Comparison of ENCODE assay signal across 8 cellular contexts in the genomic region with DNA sequence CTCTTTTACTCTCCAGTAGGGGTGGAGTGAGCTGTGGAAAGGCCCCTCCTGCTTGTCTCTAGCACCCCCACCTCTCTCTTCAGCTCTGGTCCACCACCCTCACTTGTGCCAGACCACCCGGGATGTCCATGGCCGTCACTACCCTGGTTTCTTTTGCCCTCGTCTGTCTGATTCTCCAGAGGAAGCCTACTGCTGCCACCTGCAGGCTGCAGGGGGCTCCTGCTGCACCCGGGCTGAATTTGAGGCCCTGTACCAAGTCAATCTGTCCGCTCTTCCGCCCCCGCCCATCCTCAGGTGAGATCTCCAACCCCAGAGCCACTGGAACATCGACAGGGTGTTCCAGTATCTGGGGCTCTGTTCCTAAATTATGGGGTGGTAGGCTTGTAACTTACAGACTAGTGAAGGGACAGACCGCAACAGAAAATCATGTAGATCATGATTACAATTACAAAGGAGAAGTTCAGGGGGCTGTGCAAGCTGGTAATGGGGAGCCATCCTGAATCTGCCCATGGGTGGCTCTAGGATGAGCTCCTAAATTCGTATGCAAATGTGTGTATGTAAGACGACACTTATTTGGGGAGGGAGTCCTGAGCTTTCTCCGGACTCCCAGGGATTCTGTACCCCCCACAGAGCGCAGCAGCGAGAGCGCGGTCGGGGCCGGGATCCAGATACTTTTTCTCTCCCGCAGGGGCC. TPM values are rescaled to one million over a fixed set of nuclear protein-coding genes. Genes with fewer than 3 reads are reported as not detected.
A peak's percentile ranks its signal among the peaks of the same experiment; 100 is the strongest.
DNase-seq lines count a peak whose midpoint lies in the region; ATAC-seq and FAIRE-seq lines count a peak whose summit lies in the region.

No MANE protein-coding gene starts in this region.

- peak overlapping the region; percentile 22 to 84 for H3K27ac Mint-ChIP-seq in effector memory CD8-positive, alpha-beta T cell

- H3K27me3 ChIP-seq in mesenchymal stem cell (ENCODE audit: control insufficient read depth in 1 of 2, insufficient read depth in 1 of 2, low read length in 2 of 2), result no peaks in the 10 kb centered on the region

- peak overlapping the region; percentile 13 for H3K27ac ChIP-seq in mesenchymal stem cell (ENCODE audit: low read length, poor library complexity, severe bottlenecking)

- H2BK120ac ChIP-seq in mesenchymal stem cell (ENCODE audit: low read depth, low read length), result no peak overlapping the region

- H2BK5ac ChIP-seq in mesenchymal stem cell (ENCODE audit: low read depth, low read length, poor library complexity, severe bottlenecking), result no peak overlapping the region

- DNase-seq in Ammon's horn (ENCODE audit: low spot score) (peak; percentile 92), HTR-8/SVneo (ENCODE audit: insufficient read length, low spot score) (peak; percentile 90), mesenchymal stem cell (peak; percentile 84)
- peak; percentile 81 for DNase-seq in NK-92 treated with Interleukin-12 subunit alpha and Interleukin-12 subunit beta, amount 100 ng/mL, for 24 hours (lab: John Stamatoyannopoulos, UW)
- DNase-seq in activated CD8-positive, alpha-beta memory T cell treated with anti-CD3 and anti-CD28 coated beads for 4 hours (ENCODE audit: low read depth in 2 of 2), result peak; percentile 64 to 72
- DNase-seq in effector memory CD8-positive, alpha-beta T cell, result peak; percentile 79 to 85 (median 81)
- peak; percentile 63 for DNase-seq in stimulated activated CD8-positive, alpha-beta memory T cell treated with anti-CD3 and anti-CD28 coated beads, Interleukin-12 subunit alpha, Interleukin-12 subunit beta, amount 100 ng/mL, for 24 hours (ENCODE audit: extremely low read depth)

- no peaks in the 10 kb centered on the region for H3K27me3 Mint-ChIP-seq in effector memory CD8-positive, alpha-beta T cell

- peaks cover 17 to 27% of the 10 kb centered on the region in 2 experiments for H3K36me3 ChIP-seq in mesenchymal stem cell (ENCODE audit: control insufficient read depth in 1 of 2, insufficient read depth in 2 of 2, low read depth in 1 of 2, low read length in 2 of 2)

- peak overlapping the region; percentile 10 for H2AK5ac ChIP-seq in mesenchymal stem cell (ENCODE audit: low read length, severe bottlenecking)

- no peak overlapping the region for H2BK12ac ChIP-seq in mesenchymal stem cell (ENCODE audit: low read length in 2 of 2)

- no peak overlapping the region for H3K14ac ChIP-seq in mesenchymal stem cell (ENCODE audit: low read length in 2 of 2)

- WGBS in mesenchymal stem cell, result 2% methylated on average over 19 of the region's 19 CpGs

- peak overlapping the region; percentile 99 for H3K4me2 ChIP-seq in mesenchymal stem cell (ENCODE audit: low read length, poor library complexity, severe bottlenecking)

- peaks cover 40 to 54% of the 10 kb centered on the region in 2 donors for H3K4me1 Mint-ChIP-seq in effector memory CD8-positive, alpha-beta T cell (ENCODE audit: low read depth in 2 of 2)

- H3K9me3 ChIP-seq in mesenchymal stem cell (ENCODE audit: control insufficient read depth, low read length), result no peaks in the 10 kb centered on the region

- H4K8ac ChIP-seq in mesenchymal stem cell (ENCODE audit: low read length), result no peak overlapping the region

- H4K91ac ChIP-seq in mesenchymal stem cell (ENCODE audit: low read length), result no peak overlapping the region

- peak overlapping the region; percentile 95 for H3K9ac ChIP-seq in mesenchymal stem cell (ENCODE audit: low read length)

- no peak overlapping the region for H2BK15ac ChIP-seq in mesenchymal stem cell (ENCODE audit: low read depth, poor library complexity, severe bottlenecking)

- ATAC-seq in GM19455 (IDR thresholded peaks at IDR 0.05; ENCODE audit: unreplicated experiment), result peak; percentile 1
- peak; percentile 37 for ATAC-seq in effector memory CD8-positive, alpha-beta T cell (replicated peaks)

- FAIRE-seq in HTR-8/SVneo (lab: Jason Lieb, UNC), result no peak

- H3K18ac ChIP-seq in mesenchymal stem cell (ENCODE audit: low read depth in 1 of 2, low read length in 2 of 2), result peak overlapping the region in 1 of 2 experiments; percentile 50

- H3K4ac ChIP-seq in mesenchymal stem cell (ENCODE audit: low read depth in 1 of 2, low read length in 2 of 2), result no peak overlapping the region

- H3K4me3 Mint-ChIP-seq in effector memory CD8-positive, alpha-beta T cell, result peak overlapping the region; percentile 82 to 85

- peak overlapping the region; percentile 96 for H2AFZ ChIP-seq in mesenchymal stem cell (ENCODE audit: low read depth, low read length)

- H3K79me1 ChIP-seq in mesenchymal stem cell (replicated peaks; ENCODE audit: low read length, poor library complexity, severe bottlenecking), result peaks cover 29% of the 10 kb centered on the region

- H3K36me3 Mint-ChIP-seq in effector memory CD8-positive, alpha-beta T cell (ENCODE audit: insufficient read depth), result peaks cover 31% of the 10 kb centered on the region

- H3K4me1 ChIP-seq in mesenchymal stem cell (ENCODE audit: control insufficient read depth, insufficient read depth, low read depth, low read length), result peaks cover 22% of the 10 kb centered on the region

- peak overlapping the region; percentile 81 to 93 for H3K4me3 ChIP-seq in mesenchymal stem cell (ENCODE audit: insufficient read depth in 1 of 2, low read depth in 1 of 2, low read length in 2 of 2)

- H3K9me3 Mint-ChIP-seq in effector memory CD8-positive, alpha-beta T cell, result no peaks in the 10 kb centered on the region

- H3K23ac ChIP-seq in mesenchymal stem cell (ENCODE audit: low read length in 2 of 2), result no peak overlapping the region

RNA-seq across cellular contexts. Expression of a gene that starts 0.7 kb away (rescaled TPM):
- 30.4 TPM for polyA plus RNA-seq in mesenchymal stem cell (2013, experiment 1 of 2)
- polyA plus RNA-seq in mesenchymal stem cell (2013, experiment 2 of 2), result 28.6 TPM

RNA-seq across cellular contexts. Expression of a gene that starts 2.1 kb away (rescaled TPM):
- polyA plus RNA-seq in mesenchymal stem cell (2013, experiment 1 of 2), result 7.3 TPM
- polyA plus RNA-seq in mesenchymal stem cell (2013, experiment 2 of 2), result 7.2 TPM

RNA-seq across cellular contexts. Expression of a gene that starts 20.3 kb away (rescaled TPM):
- 5.6 TPM for polyA plus RNA-seq in mesenchymal stem cell (2013, experiment 1 of 2)
- 5.7 TPM for polyA plus RNA-seq in mesenchymal stem cell (2013, experiment 2 of 2)

RNA-seq across cellular contexts. Expression of a gene that starts 31.3 kb away (rescaled TPM):
- polyA plus RNA-seq in mesenchymal stem cell (2013, experiment 1 of 2), result 23.9 TPM
- polyA plus RNA-seq in mesenchymal stem cell (2013, experiment 2 of 2), result 23.2 TPM

RNA-seq across cellular contexts. Expression of a gene that starts 50.1 kb away (rescaled TPM):
- 5.5 TPM for polyA plus RNA-seq in mesenchymal stem cell (2013, experiment 1 of 2)
- polyA plus RNA-seq in mesenchymal stem cell (2013, experiment 2 of 2), result 5.3 TPM

Comparison
In these comparisons a context has a peak if more than half of its experiments do, and no peak if none do; other contexts are left out.
1. Peak in every context shown above with its lines: DNase-seq, ATAC-seq, H3K4me3 ChIP-seq and H3K27ac ChIP-seq.